Comparison of ENCODE assay signal across 11 cellular contexts in the genomic region with DNA sequence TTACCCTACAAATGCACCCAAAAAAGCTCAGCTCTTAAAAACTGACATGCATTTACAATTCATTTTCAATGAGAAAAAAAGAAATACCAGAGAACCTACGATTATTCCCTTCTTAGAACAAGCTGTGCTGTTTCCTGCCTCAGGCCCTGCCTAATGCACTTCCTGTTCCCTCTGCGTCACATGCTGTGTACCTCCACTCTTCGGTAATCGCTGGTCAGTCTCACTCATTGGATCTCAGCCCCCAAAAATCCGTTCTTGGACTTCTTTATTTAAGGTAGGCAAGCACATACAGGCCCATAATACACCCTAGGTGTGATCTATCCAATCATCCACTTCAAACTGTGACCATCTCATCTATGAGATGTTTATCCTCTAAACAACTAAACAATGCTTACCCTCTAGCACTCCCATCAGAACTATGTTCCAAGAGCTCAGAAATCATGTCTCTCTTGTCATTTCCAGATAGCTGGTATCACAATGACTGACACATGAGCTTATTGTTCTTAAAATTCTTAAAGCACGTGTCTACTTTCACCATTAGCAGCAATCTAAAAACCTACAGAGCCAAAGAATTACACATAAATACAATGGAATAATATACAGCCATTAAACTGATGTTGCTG.
DNase-seq lines count a peak whose midpoint lies in the region; ATAC-seq, FAIRE-seq and TF ChIP-seq lines count a peak whose summit lies in the region.
"Had no signal": no experiment of that assay in that cellular context is flagged by ENCODE, and none has a peak within 500 bp of the region (broad histone marks: within the 10 kb centered on the region; RNA-seq: fewer than 3 reads in every experiment).

No MANE protein-coding gene starts in this region.

- H3K27me3 ChIP-seq in bronchial epithelial cell (ENCODE audit: control insufficient read depth, insufficient read depth, low read length) = no peaks in the 10 kb centered on the region

- DNase-seq in COLO829 (ENCODE audit: low spot score) (peak; percentile 36), bronchial epithelial cell (ENCODE audit: low read depth) (peak; percentile 34), kidney (no peak), AG08395 (ENCODE audit: low spot score) (no peak), NCI-H2227 (lab: John Stamatoyannopoulos, UW; ENCODE audit: unreplicated experiment) (no peak)
- DNase-seq: NCI-H524 treated with DMSO at 0.1 percent for 48 hours; stimulated activated naive CD4-positive, alpha-beta T cell treated with Interleukin-2 at 50 U/mL for 16 hours; T1000 had no signal

- intact Hi-C loops in kidney (cut with DNase I) = no loop called here

- no peaks in the 10 kb centered on the region for H3K9me3 ChIP-seq in kidney (ENCODE audit: control insufficient read depth in 1 of 2, low read length in 2 of 2)

- TF ChIP-seq CTCF in bronchial epithelial cell (IDR thresholded peaks at IDR 0.05; ENCODE audit: insufficient read depth, low read length, severe bottlenecking) = no peak
- no peak for TF ChIP-seq CTCF in kidney (IDR thresholded peaks at IDR 0.05; ENCODE audit: borderline replicate concordance, extremely low read depth, insufficient read depth)

- no peaks in the 10 kb centered on the region for H3K36me3 ChIP-seq in bronchial epithelial cell (ENCODE audit: control insufficient read depth, insufficient read depth, low read length)
- H3K36me3 ChIP-seq in kidney (ENCODE audit: control insufficient read depth in 1 of 2, insufficient read depth in 2 of 2, low read length in 2 of 2) = no peaks in the 10 kb centered on the region

- H3K9ac ChIP-seq in kidney (ENCODE audit: low read length in 2 of 2) = no peak overlapping the region

- H3K4me3 ChIP-seq in bronchial epithelial cell (ENCODE audit: low read depth, low read length) = no peak overlapping the region
- peak overlapping the region in 1 of 2 donors; percentile 12 for H3K4me3 ChIP-seq in kidney (ENCODE audit: low read length in 2 of 2)

- H3K27ac ChIP-seq in kidney (ENCODE audit: low read depth in 2 of 2, low read length in 2 of 2) = peak overlapping the region; percentile 10 to 80

- ATAC-seq in HG02798 (IDR thresholded peaks at IDR 0.05; ENCODE audit: poor library complexity, unreplicated experiment) = peak; percentile 53
- ATAC-seq in GM18861 (IDR thresholded peaks at IDR 0.05; ENCODE audit: unreplicated experiment) = no peak
- no peak for ATAC-seq in GM18909 (IDR thresholded peaks at IDR 0.05; ENCODE audit: poor library complexity, unreplicated experiment)

- FAIRE-seq in bronchial epithelial cell (lab: Jason Lieb, UNC) = no peak
- peak; percentile 30 for FAIRE-seq in kidney (lab: Jason Lieb, UNC)

- H3K4me1 ChIP-seq in kidney (ENCODE audit: control insufficient read depth in 1 of 2, insufficient read depth in 1 of 2, low read depth in 1 of 2, low read length in 2 of 2) = peaks cover 0 to 14% of the 10 kb centered on the region in 2 donors

Comparison
In these comparisons a context has a peak if more than half of its experiments do, and no peak if none do; other contexts are left out.
1. DNase-seq: peak in COLO829 (single experiment) and bronchial epithelial cell (single experiment); none in kidney (single experiment), AG08395 (single experiment) and NCI-H2227 (single experiment).